Comparison of ENCODE assay signal across 1 cellular context in genomic region chr5:176803943-176804498, GRCh38.
TF ChIP-seq lines count a peak whose summit lies in the region.

No MANE protein-coding gene starts in this region.

TF ChIP-seq in HEK293, 187 proteins besides CTCF, POLR2A, EP300 and RAD21 (continued from another document):
- TF ChIP-seq SCRT2 (tag by site-specific recombination; IDR thresholded peaks at IDR 0.05): no peak
- TF ChIP-seq ZNF324 (tag by site-specific recombination; IDR thresholded peaks at IDR 0.05): no peak
- no peak for TF ChIP-seq SALL2 (tag by site-specific recombination; IDR thresholded peaks at IDR 0.05; ENCODE audit: borderline replicate concordance)
- no peak for TF ChIP-seq ZNF266 (tag by site-specific recombination; IDR thresholded peaks at IDR 0.05; ENCODE audit: low read depth)
- no peak for TF ChIP-seq PBX3 (CRISPR knock-in tag; IDR thresholded peaks at IDR 0.05)
TF ChIP-seq in HEK293: peak in this region for 2.
